In the genomic region with DNA sequence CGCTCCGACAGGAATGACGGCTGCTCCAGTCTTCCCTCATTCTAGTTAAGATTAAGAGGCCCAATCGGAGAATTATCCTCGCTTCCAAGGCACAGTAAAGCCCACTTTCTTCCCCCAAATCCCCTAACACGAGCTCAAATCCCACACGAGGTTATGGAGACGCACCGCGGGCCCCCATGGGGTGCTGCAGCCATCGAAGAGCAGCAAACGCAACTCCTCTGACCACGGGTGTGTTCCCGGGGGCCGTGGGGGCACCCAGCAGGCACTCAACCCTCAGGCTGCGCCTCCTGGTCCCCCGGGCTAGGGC, we compare ENCODE assay signal across 8 cellular contexts. TPM values are rescaled to one million over a fixed set of nuclear protein-coding genes. Genes with fewer than 3 reads are reported as not detected.
A peak's percentile ranks its signal among the peaks of the same experiment; 100 is the strongest.
DNase-seq lines count a peak whose midpoint lies in the region; ATAC-seq and TF ChIP-seq lines count a peak whose summit lies in the region.

No MANE protein-coding gene starts in this region.

- H3K36me3 Mint-ChIP-seq in endodermal cell (ENCODE audit: low read depth): peaks cover 33% of the 10 kb centered on the region

- peaks cover 12% of the 10 kb centered on the region for H3K27me3 Mint-ChIP-seq in endodermal cell (ENCODE audit: insufficient read depth)

- H3K9me3 ChIP-seq in heart left ventricle (no peaks in the 10 kb centered on the region), endodermal cell (ENCODE audit: control insufficient read depth, low read length) (no peaks in the 10 kb centered on the region), neutrophil (no peaks in the 10 kb centered on the region)

- ATAC-seq in heart left ventricle (peak in 1 of 4 donors; percentile 6), GM18519 (IDR thresholded peaks at IDR 0.05; ENCODE audit: low FRiP score, unreplicated experiment) (no peak)

- TF ChIP-seq CTCF in heart left ventricle (IDR thresholded peaks at IDR 0.05) (no peak), endodermal cell (conservative IDR thresholded peaks at IDR 0.05) (no peak), neutrophil (IDR thresholded peaks at IDR 0.05) (no peak)

- peaks cover 25% of the 10 kb centered on the region for H3K4me1 Mint-ChIP-seq in endodermal cell

- intact Hi-C loops in heart left ventricle (cut with DNase I) (loop anchor here in 3 of 10 donors (2.0 to 10.0 kb wide), 3 partner anchors 111 to 1101 kb away; partner anchors contain the start of genes HDAC4 (in 1 of the 3) and NDUFA10 (in 1 of the 3)), cardiac septum (cut with DNase I) (no loop called here)

- H3K27me3 ChIP-seq in heart left ventricle (no peaks in the 10 kb centered on the region), endodermal cell (ENCODE audit: control insufficient read depth, insufficient read depth, low read length, poor library complexity, severe bottlenecking) (no peaks in the 10 kb centered on the region), neutrophil (peaks cover 42% of the 10 kb centered on the region)

- H3K4me1 ChIP-seq in heart left ventricle: peaks cover 5 to 22% (median 10%) of the 10 kb centered on the region in 12 donors
- H3K4me1 ChIP-seq in endodermal cell (ENCODE audit: control insufficient read depth, insufficient read depth, low read length): no peaks in the 10 kb centered on the region
- peaks cover 17 to 18% of the 10 kb centered on the region in 2 experiments for H3K4me1 ChIP-seq in neutrophil (ENCODE audit: control insufficient read depth in 1 of 2, insufficient read depth in 1 of 2, low read depth in 1 of 2, low read length in 1 of 2)

- peak overlapping the region; percentile 95 for H3K4me3 Mint-ChIP-seq in endodermal cell

- H3K27ac Mint-ChIP-seq in endodermal cell: peak overlapping the region; percentile 93

- H3K27ac ChIP-seq in heart left ventricle (peak overlapping the region in 11 of 12 donors; percentile 21 to 85 (median 72)), endodermal cell (ENCODE audit: low read depth, low read length) (no peak overlapping the region), neutrophil (peak overlapping the region; percentile 5)

- H3K4me3 ChIP-seq in heart left ventricle: peak overlapping the region; percentile 70 to 99 (median 92)
- H3K4me3 ChIP-seq in endodermal cell (ENCODE audit: low read length): peak overlapping the region; percentile 94
- peak overlapping the region; percentile 68 to 69 for H3K4me3 ChIP-seq in neutrophil (ENCODE audit: low read depth in 1 of 2, low read length in 1 of 2)

- H3K36me3 ChIP-seq in heart left ventricle (peaks cover 0 to 31% (median 30%) of the 10 kb centered on the region in 9 donors), endodermal cell (ENCODE audit: control insufficient read depth, insufficient read depth, low read length) (peaks cover 33% of the 10 kb centered on the region), neutrophil (peaks cover 32% of the 10 kb centered on the region)

- TF ChIP-seq POLR2A in heart left ventricle (IDR thresholded peaks at IDR 0.05): no peak

- WGBS in heart left ventricle, 4 donors: 0 to 1% (median 1%) methylated on average over 11 to 17 of the region's 17 CpGs
- 2 to 8% methylated on average over 6 to 17 of the region's 17 CpGs for WGBS in endodermal cell (ENCODE audit: insufficient coverage in 1 of 2, insufficient read length in 1 of 2), 2 experiments

- no peaks in the 10 kb centered on the region for H3K9me3 Mint-ChIP-seq in endodermal cell

- peak overlapping the region; percentile 64 for H3K9ac ChIP-seq in endodermal cell (ENCODE audit: extremely low read depth, low read length, poor library complexity, severe bottlenecking)

- DNase-seq in heart left ventricle (no peak), cardiac septum (ENCODE audit: low spot score) (no peak), NCI-H69 (lab: John Stamatoyannopoulos, UW) (peak; percentile 26), endodermal cell (no peak), NOMO-1 treated with dmso at 0.1 percent for 144 hours (lab: John Stamatoyannopoulos, UW; ENCODE audit: unreplicated experiment) (no peak), glomerular visceral epithelial cell (ENCODE audit: extremely low spot score) (no peak)

RNA-seq across cellular contexts. Expression of gene COPS9, which starts 0.4 kb away (rescaled TPM):
- 100 to 1,000 TPM; 130 to 262 (median 166) TPM for total RNA-seq in heart left ventricle
- 100 to 1,000 TPM; 259 to 664 TPM for polyA plus RNA-seq in heart left ventricle
- total RNA-seq in cardiac septum: 149 TPM
- total RNA-seq in endodermal cell: 100 to 1,000 TPM; 151 to 161 TPM
- 175 TPM for polyA plus RNA-seq in endodermal cell (2013, experiment 1 of 2)
- polyA plus RNA-seq in endodermal cell (2013, experiment 2 of 2): 183 TPM

RNA-seq across cellular contexts. Expression of gene OTOS, which starts 4.8 kb away (rescaled TPM):
- total RNA-seq in heart left ventricle: 1 to 10 TPM in 1 of 9 donors, not detected in 8; 1.1 TPM
- polyA plus RNA-seq in heart left ventricle: not detected
- total RNA-seq in cardiac septum: not detected
- not detected for total RNA-seq in endodermal cell
- polyA plus RNA-seq in endodermal cell (2013, experiment 1 of 2): not detected
- not detected for polyA plus RNA-seq in endodermal cell (2013, experiment 2 of 2)
